Comparison of ENCODE assay signal across 14 cellular contexts in the genomic region with DNA sequence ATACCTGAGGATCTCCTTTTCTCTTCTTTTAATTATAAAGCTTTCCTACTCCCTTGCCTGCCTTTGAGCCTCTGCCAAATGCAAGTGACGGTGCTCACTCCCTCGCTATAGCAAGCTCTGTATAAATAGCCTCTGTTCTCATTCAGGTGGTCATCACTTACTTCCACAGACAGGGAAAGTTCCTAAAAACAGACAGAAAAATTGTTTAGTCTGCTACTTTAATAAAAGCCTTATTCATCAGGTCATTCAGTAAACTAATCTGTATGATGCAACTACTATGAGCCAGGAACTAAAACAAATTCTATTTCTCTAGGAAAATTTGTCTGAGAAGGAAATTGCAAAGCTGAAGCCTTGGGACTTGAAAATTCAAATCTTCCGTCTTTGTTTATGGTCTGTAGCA. TPM values are rescaled to one million over a fixed set of nuclear protein-coding genes. Genes with fewer than 3 reads are reported as not detected.
A peak's percentile ranks its signal among the peaks of the same experiment; 100 is the strongest.
DNase-seq lines count a peak whose midpoint lies in the region; ATAC-seq, FAIRE-seq and TF ChIP-seq lines count a peak whose summit lies in the region.
"Had no signal": no experiment of that assay in that cellular context is flagged by ENCODE, and none has a peak within 500 bp of the region (broad histone marks: within the 10 kb centered on the region; RNA-seq: fewer than 3 reads in every experiment).

No MANE protein-coding gene starts in this region.

- no peak overlapping the region for H3K9ac ChIP-seq in kidney (ENCODE audit: low read length in 2 of 2)

- no peaks in the 10 kb centered on the region for H3K9me3 ChIP-seq in OCI-LY7 (ENCODE audit: low read length)
- no peaks in the 10 kb centered on the region for H3K9me3 ChIP-seq in kidney (ENCODE audit: control insufficient read depth in 1 of 2, low read length in 2 of 2)
- H3K9me3 ChIP-seq: gastroesophageal sphincter, upper lobe of left lung had no signal

- no peaks in the 10 kb centered on the region for H3K36me3 Mint-ChIP-seq in nephron progenitor cell (ENCODE audit: low read depth)
- no peaks in the 10 kb centered on the region for H3K36me3 Mint-ChIP-seq in activated T-helper 17 cell treated with anti-CD3 and anti-CD28 coated beads, Interleukin-2, amount 50 U/mL, for 72 hours (ENCODE audit: low read depth)

- TF ChIP-seq CTCF in OCI-LY7 (conservative IDR thresholded peaks at IDR 0.05; ENCODE audit: low read length) = no peak
- no peak for TF ChIP-seq CTCF in choroid plexus epithelial cell (conservative IDR thresholded peaks at IDR 0.05; ENCODE audit: low read depth, low read length)
- no peak for TF ChIP-seq CTCF in nephron progenitor cell (IDR thresholded peaks at IDR 0.05)
- no peak for TF ChIP-seq CTCF in dorsolateral prefrontal cortex (IDR thresholded peaks at IDR 0.05 in 54 of 56, conservative IDR thresholded peaks at IDR 0.05 in 2 of 56; ENCODE audit: low read depth in 1 of 56, partially characterized antibody in 56 of 56)
- no peak for TF ChIP-seq CTCF in kidney (IDR thresholded peaks at IDR 0.05; ENCODE audit: borderline replicate concordance, extremely low read depth, insufficient read depth)

- H3K27me3 ChIP-seq in dorsolateral prefrontal cortex = no peaks in the 10 kb centered on the region
- H3K27me3 ChIP-seq: gastroesophageal sphincter, upper lobe of left lung had no signal

- POLR2A ChIA-PET in OCI-LY7 (lab: Charles Lee) = interaction anchor here (0.5 to 1.3 kb wide), 10 partner anchors 8 to 737 kb away, joined by 3 to 6 read pairs (median 3); no protein-coding TSS in a partner anchor

- peaks cover 2% of the 10 kb centered on the region for H3K27me3 Mint-ChIP-seq in nephron progenitor cell (ENCODE audit: low read depth, poor library complexity)
- H3K27me3 Mint-ChIP-seq in activated T-helper 17 cell treated with anti-CD3 and anti-CD28 coated beads, Interleukin-2, amount 50 U/mL, for 72 hours = peaks cover 4% of the 10 kb centered on the region

- no TSS peak for BruUV-seq in OCI-LY7 (replicated peaks; lab: Mats Ljungman, UMichigan)

- peak overlapping the region; percentile 96; the same call in 1 of the 2 replicates for H2AFZ ChIP-seq in OCI-LY7 (ENCODE audit: low read length)

- no peaks in the 10 kb centered on the region for H4K20me1 ChIP-seq in OCI-LY7 (ENCODE audit: insufficient read depth, low read length)

- H3K27ac Mint-ChIP-seq in nephron progenitor cell = peak overlapping the region; percentile 4
- no peak overlapping the region for H3K27ac Mint-ChIP-seq in activated T-helper 17 cell treated with anti-CD3 and anti-CD28 coated beads, Interleukin-2, amount 50 U/mL, for 72 hours

- no peak for ATAC-seq in activated T-helper 17 cell treated with anti-CD3 and anti-CD28 coated beads, Interleukin-2, amount 50 U/mL, for 72 hours (replicated peaks)
- ATAC-seq: gastroesophageal sphincter had no signal

- no peak overlapping the region for H3K4me3 ChIP-seq in OCI-LY7 (ENCODE audit: low read depth, low read length, poor library complexity, severe bottlenecking)
- H3K4me3 ChIP-seq in choroid plexus epithelial cell (ENCODE audit: low read depth, low read length) = no peak overlapping the region
- H3K4me3 ChIP-seq in dorsolateral prefrontal cortex = peak overlapping the region in 4 of 59 donors; percentile 6 to 31 (median 10)
- H3K4me3 ChIP-seq in kidney (ENCODE audit: low read length in 2 of 2) = no peak overlapping the region
- H3K4me3 ChIP-seq: gastroesophageal sphincter, upper lobe of left lung had no signal

- no peaks in the 10 kb centered on the region for H3K9me2 ChIP-seq in OCI-LY7 (ENCODE audit: insufficient read depth, low read length)

- intact Hi-C loops in OCI-LY7 (cut with micrococcal nuclease; ENCODE audit: unreplicated experiment) (no loop called here), dorsolateral prefrontal cortex (cut with DNase I) (no loop called here), kidney (cut with DNase I) (no loop called here)

- H3K79me2 ChIP-seq in OCI-LY7 (ENCODE audit: insufficient read depth, low read depth, low read length) = no peaks in the 10 kb centered on the region

- CTCF ChIA-PET in OCI-LY7 (lab: Charles Lee; ENCODE audit: unreplicated experiment) = no interaction called here

- H3K4me2 ChIP-seq in OCI-LY7 (ENCODE audit: low read length) = no peak overlapping the region

- FAIRE-seq in kidney (lab: Jason Lieb, UNC) = no peak

- no peak overlapping the region for H3K4me3 Mint-ChIP-seq in nephron progenitor cell
- H3K4me3 Mint-ChIP-seq in activated T-helper 17 cell treated with anti-CD3 and anti-CD28 coated beads, Interleukin-2, amount 50 U/mL, for 72 hours = no peak overlapping the region

- H3K4me1 ChIP-seq in OCI-LY7 (ENCODE audit: insufficient read depth, low read length, poor library complexity, severe bottlenecking) (peaks cover 31% of the 10 kb centered on the region), kidney (ENCODE audit: control insufficient read depth in 1 of 2, insufficient read depth in 1 of 2, low read depth in 1 of 2, low read length in 2 of 2) (peaks cover 3 to 7% of the 10 kb centered on the region in 2 donors)

- in situ Hi-C loops in Caki2 (cut with HindIII; ENCODE audit: low pct_unique_long_range_greater_than_20kb, low sequenced_read_pairs) = no loop called here

- DNase-seq in Caki2 (ENCODE audit: low read depth) = peak; percentile 27
- no peak for DNase-seq in OCI-LY7 (ENCODE audit: low spot score)
- DNase-seq in choroid plexus epithelial cell (ENCODE audit: low read depth) = peak; percentile 82
- DNase-seq in nephron progenitor cell = no peak
- DNase-seq in dorsolateral prefrontal cortex = no peak
- no peak for DNase-seq in kidney
- no peak for DNase-seq in stimulated activated CD4-positive, alpha-beta T cell treated with anti-CD3 and anti-CD28 coated beads, Interleukin-4, amount 100 ng/mL, for 4 hours
- DNase-seq: anterior cingulate cortex, NCI-H1105, NCI-H748 treated with DMSO at 0.1 percent for 48 hours, T-helper 2 cell, upper lobe of left lung had no signal

- H3K4me1 Mint-ChIP-seq in nephron progenitor cell = peaks cover 20% of the 10 kb centered on the region
- peaks cover 23% of the 10 kb centered on the region for H3K4me1 Mint-ChIP-seq in activated T-helper 17 cell treated with anti-CD3 and anti-CD28 coated beads, Interleukin-2, amount 50 U/mL, for 72 hours

- H3K27ac ChIP-seq in OCI-LY7 (ENCODE audit: low read depth, low read length, poor library complexity, severe bottlenecking) (no peak overlapping the region), dorsolateral prefrontal cortex (peak overlapping the region in 9 of 59 donors; percentile 11 to 59 (median 40)), kidney (ENCODE audit: low read depth in 2 of 2, low read length in 2 of 2) (no peak overlapping the region)
- H3K27ac ChIP-seq: upper lobe of left lung had no signal

- peaks cover 18% of the 10 kb centered on the region for H3K9me3 Mint-ChIP-seq in nephron progenitor cell
- H3K9me3 Mint-ChIP-seq in activated T-helper 17 cell treated with anti-CD3 and anti-CD28 coated beads, Interleukin-2, amount 50 U/mL, for 72 hours = peaks cover 4% of the 10 kb centered on the region

- H3K36me3 ChIP-seq in OCI-LY7 (ENCODE audit: insufficient read depth, low read length) (no peaks in the 10 kb centered on the region), kidney (ENCODE audit: control insufficient read depth in 1 of 2, insufficient read depth in 2 of 2, low read length in 2 of 2) (no peaks in the 10 kb centered on the region)
- H3K36me3 ChIP-seq: gastroesophageal sphincter, upper lobe of left lung had no signal

RNA-seq across cellular contexts. Expression of a gene that starts 10.2 kb away (rescaled TPM):
- 17.4 and 21.4 TPM in 2 replicates for total RNA-seq in Caki2 (2014; rRNA removed; shearing (Covaris generic); ENCODE audit: low replicate concordance)
- total RNA-seq in OCI-LY7 (2014; rRNA removed; shearing (Covaris generic)) = 48.9 and 78.7 TPM in 2 replicates
- 95.1 and 95.6 TPM in 2 replicates for total RNA-seq in OCI-LY7 (2022)
- 100 to 1,000 TPM; 124 to 310 (median 169) TPM for total RNA-seq in dorsolateral prefrontal cortex
- total RNA-seq in activated T-helper 17 cell treated with anti-CD3 and anti-CD28 coated beads, Interleukin-2, amount 50 U/mL, for 72 hours = 10 to 100 TPM; 64.5 to 64.7 TPM
- total RNA-seq in kidney = 101 TPM
- polyA plus RNA-seq in kidney (ENCODE audit: insufficient read depth, low read depth, low replicate concordance) = 19.4 TPM

Comparison
In these comparisons a context has a peak if more than half of its experiments do, and no peak if none do; other contexts are left out.
1. DNase-seq: peak in Caki2 (single experiment) and choroid plexus epithelial cell (single experiment); none in OCI-LY7 (single experiment), nephron progenitor cell (single experiment), dorsolateral prefrontal cortex (0 of 10), kidney (single experiment) and stimulated activated CD4-positive, alpha-beta T cell treated with anti-CD3 and anti-CD28 coated beads, Interleukin-4, amount 100 ng/mL, for 4 hours (0 of 2).